ENCODE assay signal across 28 cellular contexts in the genomic region with DNA sequence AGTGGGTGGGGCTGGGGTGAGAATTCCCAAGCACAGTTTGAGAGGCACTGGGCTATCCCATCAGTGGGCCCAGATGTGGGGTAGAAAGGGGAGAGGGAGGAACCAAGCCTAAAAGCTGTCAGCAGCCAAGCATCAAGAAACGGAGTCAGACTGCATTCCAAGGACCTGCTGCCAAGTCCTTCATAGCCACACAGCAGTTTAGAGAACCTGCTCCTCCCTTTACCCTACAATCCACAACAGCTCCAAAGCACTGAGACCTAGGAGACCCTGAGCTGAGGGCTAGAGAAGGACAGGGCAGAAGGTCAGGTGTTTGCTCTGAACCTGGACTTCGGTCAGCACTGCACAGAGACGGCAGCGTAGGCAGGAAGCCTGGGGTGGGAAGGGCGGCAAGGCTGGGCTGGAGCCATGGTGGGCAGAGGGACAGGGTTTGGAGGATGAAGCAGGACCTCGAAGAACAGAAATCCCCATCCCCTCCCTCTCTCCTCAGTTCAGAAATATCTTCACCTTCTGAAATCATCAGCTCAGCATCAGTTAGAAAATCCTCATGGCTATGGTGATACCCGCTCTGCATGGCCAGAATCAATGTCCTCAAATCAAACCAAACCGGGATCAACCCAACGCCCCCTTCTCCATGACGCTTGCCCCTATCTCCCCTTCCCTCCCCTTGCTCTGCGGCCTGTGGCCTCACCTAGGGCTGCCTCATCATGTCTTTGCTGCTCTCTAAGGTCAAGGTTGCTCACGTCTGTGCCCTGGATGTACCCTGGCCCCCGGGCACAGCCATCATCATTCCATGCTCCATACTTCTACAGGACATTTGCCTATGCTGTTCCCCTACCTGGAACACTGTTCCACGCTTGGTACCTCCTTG. TPM values are rescaled to one million over a fixed set of nuclear protein-coding genes. Genes with fewer than 3 reads are reported as not detected.
"Had no signal": no experiment of that assay in that cellular context is flagged by ENCODE, and none has a peak within 500 bp of the region (broad histone marks: within the 10 kb centered on the region; RNA-seq: fewer than 3 reads in every experiment).

No MANE protein-coding gene starts in this region.

- H3K4me2 ChIP-seq: hepatocyte had no signal

- H3K36me3 ChIP-seq: adrenal gland, upper lobe of left lung had no signal

- H3K27me3 ChIP-seq: adrenal gland, hepatocyte, upper lobe of left lung had no signal

- H3K4me1 Mint-ChIP-seq: immature natural killer cell, memory B cell, nephron, T-helper 17 cell had no signal

- H3K4me3 ChIP-seq: adrenal gland, hepatocyte, upper lobe of left lung had no signal

- FAIRE-seq: astrocyte, colon, frontal cortex had no signal

- H3K27ac ChIP-seq: adrenal gland, hepatocyte, upper lobe of left lung had no signal

- H2AFZ ChIP-seq: hepatocyte had no signal

- H3K4me1 ChIP-seq: adrenal gland, upper lobe of left lung had no signal

- H3K36me3 Mint-ChIP-seq: activated naive CD8-positive, alpha-beta T cell; immature natural killer cell; memory B cell had no signal

- DNase-seq: activated CD4-positive, alpha-beta T cell treated with anti-CD3 and anti-CD28 coated beads for 4 hours; activated CD4-positive, alpha-beta T cell treated with anti-CD3 and anti-CD28 coated beads, Interleukin-2, amount 50 U/mL, for 48 hours; activated T-cell treated with anti-CD3 and anti-CD28 coated beads, Interleukin-2, amount 50 U/mL, for 1 hour; central memory CD4-positive, alpha-beta T cell; effector memory CD4-positive, alpha-beta T cell; glutamatergic neuron; immature natural killer cell; left ventricle myocardium superior; stimulated activated CD4-positive, alpha-beta T cell treated with anti-CD3 and anti-CD28 coated beads, Interleukin-2, amount 100 ng/mL, for 48 hours; stimulated activated CD8-positive, alpha-beta memory T cell treated with anti-CD3 and anti-CD28 coated beads, Interleukin-4, amount 100 ng/mL, for 48 hours; SW 1271; T-helper 17 cell; upper lobe of left lung had no signal

- H3K79me2 ChIP-seq: hepatocyte had no signal

- H3K27ac Mint-ChIP-seq: activated naive CD8-positive, alpha-beta T cell; immature natural killer cell; memory B cell; nephron; T-helper 17 cell had no signal

- H3K4me3 Mint-ChIP-seq: activated naive CD8-positive, alpha-beta T cell; immature natural killer cell; memory B cell; nephron; T-helper 17 cell had no signal

- H3K9me3 ChIP-seq: adrenal gland had no signal

RNA-seq across cellular contexts. Expression of a gene that starts 12.9 kb away (rescaled TPM):
- total RNA-seq: astrocyte, dermis microvascular lymphatic vessel endothelial cell, endothelial cell of umbilical vein, esophagus mucosa, frontal cortex, kidney epithelial cell, left ventricle myocardium superior, myocyte, subcutaneous adipose tissue, T-helper 17 cell had no signal
- polyA plus RNA-seq: adrenal gland, endothelial cell of umbilical vein, immature natural killer cell had no signal

RNA-seq across cellular contexts. Expression of a gene that starts 32.9 kb away (rescaled TPM):
- total RNA-seq: endothelial cell of umbilical vein, frontal cortex, mononuclear cell, myocyte, T-helper 17 cell had no signal
- polyA plus RNA-seq: immature natural killer cell had no signal

RNA-seq across cellular contexts. Expression of a gene that starts 39.1 kb away (rescaled TPM):
- total RNA-seq: adrenal gland, astrocyte, dermis microvascular lymphatic vessel endothelial cell, endothelial cell of umbilical vein, esophagus mucosa, frontal cortex, hepatocyte, kidney epithelial cell, left ventricle myocardium superior, mononuclear cell, myocyte, subcutaneous adipose tissue, T-helper 17 cell, upper lobe of left lung had no signal
- polyA plus RNA-seq: adrenal gland, endothelial cell of umbilical vein, immature natural killer cell had no signal
